Comparison of ENCODE assay signal across 13 cellular contexts in the genomic region with DNA sequence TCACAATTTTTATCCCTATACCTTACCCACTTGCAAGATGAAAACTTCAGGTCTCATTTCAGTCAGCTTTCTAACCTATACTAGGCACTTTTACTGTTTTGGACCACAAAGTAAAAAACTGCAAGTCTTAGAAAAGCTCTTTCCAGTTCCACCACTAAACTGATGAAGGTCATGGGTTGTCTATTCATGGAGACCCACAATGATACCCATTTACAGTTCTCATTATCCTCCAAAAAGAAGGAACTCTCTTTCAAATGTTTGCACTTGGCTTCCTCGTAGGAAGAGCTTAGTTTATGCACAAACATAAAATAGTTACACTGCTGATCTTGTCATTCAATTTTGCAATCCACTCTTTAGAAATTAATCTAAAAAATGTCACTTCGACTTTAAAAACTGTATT.
"Had no signal": no experiment of that assay in that cellular context is flagged by ENCODE, and none has a peak within 500 bp of the region (broad histone marks: within the 10 kb centered on the region; RNA-seq: fewer than 3 reads in every experiment).

No MANE protein-coding gene starts in this region.

- H3K9me3 ChIP-seq: left ventricle myocardium inferior, sigmoid colon, thyroid gland had no signal

- H3K27ac ChIP-seq: cardiac muscle cell, left ventricle myocardium inferior, sigmoid colon, thyroid gland, VCaP had no signal

- H3K27me3 ChIP-seq: cardiac muscle cell, sigmoid colon, thyroid gland had no signal

- H3K9me3 Mint-ChIP-seq: stimulated activated effector memory CD8-positive, alpha-beta T cell treated with anti-CD3 and anti-CD28 coated beads, Interleukin-12 subunit alpha, Interleukin-12 subunit beta, amount 100 ng/mL, for 72 hours had no signal

- H3K27ac Mint-ChIP-seq: nephron progenitor cell; stimulated activated effector memory CD8-positive, alpha-beta T cell treated with anti-CD3 and anti-CD28 coated beads, Interleukin-12 subunit alpha, Interleukin-12 subunit beta, amount 100 ng/mL, for 72 hours had no signal

- H3K4me3 ChIP-seq: cardiac muscle cell, left ventricle myocardium inferior, sigmoid colon, thyroid gland had no signal

- DNase-seq: activated CD4-positive, alpha-beta T cell treated with anti-CD3 and anti-CD28 coated beads for 1 hour; activated CD4-positive, alpha-beta T cell treated with anti-CD3 and anti-CD28 coated beads, Interleukin-2, amount 50 U/mL, for 48 hours; activated naive CD4-positive, alpha-beta T cell treated with anti-CD3 and anti-CD28 coated beads, Interleukin-2, amount 50 U/mL, for 16 hours; left ventricle myocardium inferior; nephron progenitor cell; sigmoid colon; stimulated activated CD4-positive, alpha-beta T cell treated with anti-CD3 and anti-CD28 coated beads, Interleukin-2, amount 100 ng/mL, for 24 hours; T-helper 1 cell; thyroid gland had no signal

- H3K4me3 Mint-ChIP-seq: nephron progenitor cell; stimulated activated effector memory CD8-positive, alpha-beta T cell treated with anti-CD3 and anti-CD28 coated beads, Interleukin-12 subunit alpha, Interleukin-12 subunit beta, amount 100 ng/mL, for 72 hours had no signal

- H3K36me3 ChIP-seq: thyroid gland had no signal

- ATAC-seq: esophagus mucosa; stimulated activated effector memory CD8-positive, alpha-beta T cell treated with anti-CD3 and anti-CD28 coated beads, Interleukin-12 subunit alpha, Interleukin-12 subunit beta, amount 100 ng/mL, for 72 hours had no signal
